In the genomic region with DNA sequence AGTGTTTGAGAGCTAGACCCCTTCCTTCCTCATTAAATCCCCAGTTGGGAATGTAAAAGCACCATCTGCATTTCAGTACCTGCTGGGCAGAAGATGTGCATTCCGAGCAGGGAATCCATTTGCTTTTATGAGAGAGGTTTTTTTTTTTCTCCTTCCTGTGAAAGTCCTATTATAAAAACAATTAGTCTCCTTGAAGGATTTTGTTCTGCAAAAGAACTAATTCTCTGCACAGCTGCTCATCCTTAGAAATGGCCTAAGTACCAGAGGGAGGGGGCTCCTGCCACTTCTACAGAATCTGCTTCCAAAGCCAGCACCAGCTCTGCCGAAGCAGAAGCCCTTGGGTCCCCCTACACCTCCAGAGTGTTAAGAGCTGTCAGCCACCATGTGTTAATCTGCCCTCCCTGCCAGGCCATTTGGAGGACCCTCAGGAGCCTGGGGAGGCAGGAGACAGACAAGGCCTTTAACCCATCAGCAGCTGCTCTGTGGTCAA, we compare ENCODE assay signal across 1 cellular context.
TF ChIP-seq lines count a peak whose summit lies in the region.

No MANE protein-coding gene starts in this region.

TF ChIP-seq in WTC11, 78 proteins besides CTCF, POLR2A, EP300 and RAD21 (continued from another document):
- TF ChIP-seq TCF7 (CRISPR knock-in tag; IDR thresholded peaks at IDR 0.05; ENCODE audit: low read depth), result no peak
- no peak for TF ChIP-seq ZNF317 (CRISPR knock-in tag; IDR thresholded peaks at IDR 0.05; ENCODE audit: borderline replicate concordance, low read depth)
- no peak for TF ChIP-seq ZNF396 (CRISPR knock-in tag; IDR thresholded peaks at IDR 0.05; ENCODE audit: borderline replicate concordance)
- TF ChIP-seq ZNF671 (CRISPR knock-in tag; IDR thresholded peaks at IDR 0.05), result no peak
- TF ChIP-seq SOX15 (CRISPR knock-in tag; IDR thresholded peaks at IDR 0.05), result no peak
- no peak for TF ChIP-seq ERG (CRISPR knock-in tag; IDR thresholded peaks at IDR 0.05)
- peak; percentile 42; the same call in 1 of the 2 replicates for TF ChIP-seq TEAD1 (CRISPR knock-in tag; IDR thresholded peaks at IDR 0.05)
- TF ChIP-seq, protein P1, sequence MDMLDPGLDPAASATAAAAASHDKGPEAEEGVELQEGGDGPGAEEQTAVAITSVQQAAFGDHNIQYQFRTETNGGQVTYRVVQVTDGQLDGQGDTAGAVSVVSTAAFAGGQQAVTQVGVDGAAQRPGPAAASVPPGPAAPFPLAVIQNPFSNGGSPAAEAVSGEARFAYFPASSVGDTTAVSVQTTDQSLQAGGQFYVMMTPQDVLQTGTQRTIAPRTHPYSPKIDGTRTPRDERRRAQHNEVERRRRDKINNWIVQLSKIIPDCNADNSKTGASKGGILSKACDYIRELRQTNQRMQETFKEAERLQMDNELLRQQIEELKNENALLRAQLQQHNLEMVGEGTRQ (CRISPR knock-in tag; IDR thresholded peaks at IDR 0.05), result no peak
- no peak for TF ChIP-seq CBFB (CRISPR knock-in tag; IDR thresholded peaks at IDR 0.05; ENCODE audit: low read depth)
- TF ChIP-seq HMGXB4 (CRISPR knock-in tag; IDR thresholded peaks at IDR 0.05), result no peak
- no peak for TF ChIP-seq ZNF121 (CRISPR knock-in tag; IDR thresholded peaks at IDR 0.05)
- no peak for TF ChIP-seq ZNF138 (CRISPR knock-in tag; conservative IDR thresholded peaks at IDR 0.05)
- no peak for TF ChIP-seq ATF3 (CRISPR knock-in tag; conservative IDR thresholded peaks at IDR 0.05)
- TF ChIP-seq, protein P2, sequence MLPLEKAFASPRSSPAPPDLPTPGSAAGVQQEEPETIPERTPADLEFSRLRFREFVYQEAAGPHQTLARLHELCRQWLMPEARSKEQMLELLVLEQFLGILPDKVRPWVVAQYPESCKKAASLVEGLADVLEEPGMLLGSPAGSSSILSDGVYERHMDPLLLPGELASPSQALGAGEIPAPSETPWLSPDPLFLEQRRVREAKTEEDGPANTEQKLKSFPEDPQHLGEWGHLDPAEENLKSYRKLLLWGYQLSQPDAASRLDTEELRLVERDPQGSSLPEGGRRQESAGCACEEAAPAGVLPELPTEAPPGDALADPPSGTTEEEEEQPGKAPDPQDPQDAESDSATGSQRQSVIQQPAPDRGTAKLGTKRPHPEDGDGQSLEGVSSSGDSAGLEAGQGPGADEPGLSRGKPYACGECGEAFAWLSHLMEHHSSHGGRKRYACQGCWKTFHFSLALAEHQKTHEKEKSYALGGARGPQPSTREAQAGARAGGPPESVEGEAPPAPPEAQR (CRISPR knock-in tag; IDR thresholded peaks at IDR 0.05), result 0 out of 2 replicates have a peak, but pooled peaks have one; percentile 45
- TF ChIP-seq ZNF423 (CRISPR knock-in tag; IDR thresholded peaks at IDR 0.05), result peak; percentile 72
- TF ChIP-seq ETV6 (CRISPR knock-in tag; IDR thresholded peaks at IDR 0.05), result peak; percentile 63
- TF ChIP-seq ZNF232 (CRISPR knock-in tag; IDR thresholded peaks at IDR 0.05), result no peak
- no peak for TF ChIP-seq AFF4 (CRISPR knock-in tag; IDR thresholded peaks at IDR 0.05; ENCODE audit: borderline replicate concordance)
- TF ChIP-seq JUN (CRISPR knock-in tag; IDR thresholded peaks at IDR 0.05), result no peak
- TF ChIP-seq, protein P3, sequence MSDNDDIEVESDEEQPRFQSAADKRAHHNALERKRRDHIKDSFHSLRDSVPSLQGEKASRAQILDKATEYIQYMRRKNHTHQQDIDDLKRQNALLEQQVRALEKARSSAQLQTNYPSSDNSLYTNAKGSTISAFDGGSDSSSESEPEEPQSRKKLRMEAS (CRISPR knock-in tag; IDR thresholded peaks at IDR 0.05), result peak; percentile 40; the same call in 1 of the 2 replicates
- TF ChIP-seq, protein P4, sequence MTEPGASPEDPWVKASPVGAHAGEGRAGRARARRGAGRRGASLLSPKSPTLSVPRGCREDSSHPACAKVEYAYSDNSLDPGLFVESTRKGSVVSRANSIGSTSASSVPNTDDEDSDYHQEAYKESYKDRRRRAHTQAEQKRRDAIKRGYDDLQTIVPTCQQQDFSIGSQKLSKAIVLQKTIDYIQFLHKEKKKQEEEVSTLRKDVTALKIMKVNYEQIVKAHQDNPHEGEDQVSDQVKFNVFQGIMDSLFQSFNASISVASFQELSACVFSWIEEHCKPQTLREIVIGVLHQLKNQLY (CRISPR knock-in tag; IDR thresholded peaks at IDR 0.05), result no peak
- no peak for TF ChIP-seq GTF2I (CRISPR knock-in tag; conservative IDR thresholded peaks at IDR 0.05)
- TF ChIP-seq STAT6 (CRISPR knock-in tag; conservative IDR thresholded peaks at IDR 0.05; ENCODE audit: low read depth), result no peak
- TF ChIP-seq GABPB1 (CRISPR knock-in tag; IDR thresholded peaks at IDR 0.05), result no peak
- TF ChIP-seq ZNF263 (CRISPR knock-in tag; IDR thresholded peaks at IDR 0.05; ENCODE audit: low read depth), result peak; percentile 55; the same call in 1 of the 2 replicates
- TF ChIP-seq ATF2 (CRISPR knock-in tag; IDR thresholded peaks at IDR 0.05; ENCODE audit: borderline replicate concordance, low read depth), result no peak
- 0 out of 2 replicates have a peak, but pooled peaks have one; percentile 36 for TF ChIP-seq CREM (CRISPR knock-in tag; IDR thresholded peaks at IDR 0.05)
TF ChIP-seq in WTC11: peak in this region for 8.
